Comparison of ENCODE assay signal across 28 cellular contexts in the genomic region with DNA sequence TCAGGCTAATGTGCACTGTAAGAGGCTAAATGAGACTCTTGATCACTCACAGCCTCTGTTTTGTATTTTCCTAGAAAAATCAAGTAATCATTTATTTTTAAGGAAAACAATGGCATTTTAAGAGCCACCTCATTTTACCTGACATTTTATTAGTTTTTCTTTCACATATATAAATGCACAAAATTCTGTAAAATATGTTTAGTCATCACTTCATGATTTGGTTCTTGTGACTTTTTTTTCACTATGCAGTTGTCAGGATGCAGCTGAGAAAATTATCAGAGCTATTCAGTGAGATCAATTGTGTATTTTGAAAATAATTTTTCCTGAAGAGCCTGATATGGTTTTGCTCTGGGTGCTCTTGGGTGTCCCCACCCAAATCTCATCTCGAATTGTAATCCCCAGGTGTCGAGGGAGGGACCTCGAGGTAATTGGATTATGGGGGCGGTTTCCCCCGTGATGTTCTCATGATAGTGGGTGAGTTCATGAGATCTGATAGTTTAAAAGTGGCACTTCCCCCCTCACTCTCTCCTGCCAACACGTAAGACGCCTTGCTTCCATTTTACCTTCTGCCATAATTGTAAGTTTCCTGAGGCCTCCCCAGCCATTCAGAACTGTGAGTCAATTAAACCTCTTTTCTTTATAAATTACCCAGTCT.
"Had no signal": no experiment of that assay in that cellular context is flagged by ENCODE, and none has a peak within 500 bp of the region (broad histone marks: within the 10 kb centered on the region; RNA-seq: fewer than 3 reads in every experiment).

No MANE protein-coding gene starts in this region.

- H3K27me3 ChIP-seq: foreskin keratinocyte, heart left ventricle, left lung, neutrophil, pancreas, thyroid gland, upper lobe of right lung had no signal

- H3K36me3 ChIP-seq: heart left ventricle, left lung, lower lobe of right lung, neutrophil, pancreas, thyroid gland, upper lobe of right lung had no signal

- ATAC-seq: activated CD4-positive, alpha-beta T cell treated with anti-CD3 and anti-CD28 coated beads for 36 hours; esophagus mucosa; foreskin keratinocyte; heart left ventricle; left lung; lower lobe of right lung; mucosa of descending colon; natural killer cell treated with Interleukin-12 subunit alpha and Interleukin-12 subunit beta and Interleukin-15 and Interleukin-18, amount 100 ng/mL, for 72 hours; psoas muscle; stimulated activated memory B cell treated with anti-CD40 and anti-IgM and Interleukin-4, amounts not matched to agents 10 μg/mL and 1 μg/mL and 100 μg/mL, for 72 hours; stimulated activated naive CD8-positive, alpha-beta T cell treated with anti-CD3 and anti-CD28 coated beads, Interleukin-15, amount 100 ng/mL, for 72 hours; upper lobe of right lung had no signal

- H3K9me3 Mint-ChIP-seq: activated naive CD4-positive, alpha-beta T cell treated with anti-CD3 and anti-CD28 coated beads, Interleukin-2, amount 10 ng/mL, durations not matched to agents 7 days and 5 days; activated naive CD8-positive, alpha-beta T cell treated with anti-CD3 and anti-CD28 coated beads, Interleukin-2, amount 10 ng/mL, durations not matched to agents 7 days and 5 days; endodermal cell; natural killer cell treated with Interleukin-12 subunit alpha and Interleukin-12 subunit beta and Interleukin-15 and Interleukin-18, amount 100 ng/mL, for 72 hours; stimulated activated memory B cell treated with anti-CD40 and anti-IgM and Interleukin-4, amounts not matched to agents 10 μg/mL and 1 μg/mL and 100 μg/mL, for 72 hours; stimulated activated naive CD8-positive, alpha-beta T cell treated with anti-CD3 and anti-CD28 coated beads, Interleukin-15, amount 100 ng/mL, for 72 hours had no signal

- H3K27ac ChIP-seq: foreskin keratinocyte, heart left ventricle, left lung, lower lobe of right lung, neutrophil, pancreas, psoas muscle, thyroid gland, upper lobe of right lung had no signal

- H3K27ac Mint-ChIP-seq: activated CD4-positive, alpha-beta T cell treated with anti-CD3 and anti-CD28 coated beads for 36 hours; activated naive CD4-positive, alpha-beta T cell treated with anti-CD3 and anti-CD28 coated beads, Interleukin-2, amount 10 ng/mL, durations not matched to agents 7 days and 5 days; activated naive CD8-positive, alpha-beta T cell treated with anti-CD3 and anti-CD28 coated beads, Interleukin-2, amount 10 ng/mL, durations not matched to agents 7 days and 5 days; endodermal cell; natural killer cell treated with Interleukin-12 subunit alpha and Interleukin-12 subunit beta and Interleukin-15 and Interleukin-18, amount 100 ng/mL, for 72 hours; stimulated activated memory B cell treated with anti-CD40 and anti-IgM and Interleukin-4, amounts not matched to agents 10 μg/mL and 1 μg/mL and 100 μg/mL, for 72 hours; stimulated activated naive CD8-positive, alpha-beta T cell treated with anti-CD3 and anti-CD28 coated beads, Interleukin-15, amount 100 ng/mL, for 72 hours had no signal

- H3K9me3 ChIP-seq: heart left ventricle, left lung, lower lobe of right lung, mucosa of descending colon, neutrophil, pancreas, psoas muscle, thyroid gland, upper lobe of right lung had no signal

- H3K4me3 ChIP-seq: mucosa of descending colon, thyroid gland had no signal

- H3K36me3 Mint-ChIP-seq: activated naive CD4-positive, alpha-beta T cell treated with anti-CD3 and anti-CD28 coated beads, Interleukin-2, amount 10 ng/mL, durations not matched to agents 7 days and 5 days; activated naive CD8-positive, alpha-beta T cell treated with anti-CD3 and anti-CD28 coated beads, Interleukin-2, amount 10 ng/mL, durations not matched to agents 7 days and 5 days; natural killer cell treated with Interleukin-12 subunit alpha and Interleukin-12 subunit beta and Interleukin-15 and Interleukin-18, amount 100 ng/mL, for 72 hours; stimulated activated memory B cell treated with anti-CD40 and anti-IgM and Interleukin-4, amounts not matched to agents 10 μg/mL and 1 μg/mL and 100 μg/mL, for 72 hours had no signal

- H3K4me1 ChIP-seq: foreskin keratinocyte, psoas muscle had no signal

- DNase-seq: activated CD4-positive, alpha-beta T cell treated with anti-CD3 and anti-CD28 coated beads for 36 hours; activated CD4-positive, alpha-beta T cell treated with anti-CD3 and anti-CD28 coated beads, Interleukin-2, amount 50 U/mL, for 4 hours; activated CD4-positive, CD25-positive, alpha-beta regulatory T cell; activated gamma-delta T cell; activated naive CD4-positive, alpha-beta T cell treated with anti-CD3 and anti-CD28 coated beads, Interleukin-2, amount 10 ng/mL, durations not matched to agents 7 days and 5 days; activated naive CD8-positive, alpha-beta T cell treated with anti-CD3 and anti-CD28 coated beads, Interleukin-2, amount 10 ng/mL, durations not matched to agents 7 days and 5 days; activated T-cell treated with anti-CD3 and anti-CD28 coated beads, Interleukin-2, amount 50 U/mL, for 1 hour; central memory CD4-positive, alpha-beta T cell; endodermal cell; foreskin keratinocyte; heart left ventricle; left lung; lower lobe of right lung; mucosa of descending colon; pancreas; psoas muscle; stimulated activated CD4-positive, alpha-beta T cell treated with anti-CD3 and anti-CD28 coated beads, Interleukin-1b, Interleukin-23, amount 100 ng/mL, for 48 hours; stimulated activated CD4-positive, alpha-beta T cell treated with anti-CD3 and anti-CD28 coated beads, Interleukin-4, amount 100 ng/mL, for 4 hours; stimulated activated CD8-positive, alpha-beta memory T cell treated with anti-CD3 and anti-CD28 coated beads, Interleukin-4, amount 100 ng/mL, for 48 hours; stimulated activated naive CD8-positive, alpha-beta T cell treated with anti-CD3 and anti-CD28 coated beads, Interleukin-15, amount 100 ng/mL, for 72 hours; substantia nigra; T-helper 1 cell; thyroid gland; upper lobe of right lung had no signal

- H3K4me3 Mint-ChIP-seq: natural killer cell treated with Interleukin-12 subunit alpha and Interleukin-12 subunit beta and Interleukin-15 and Interleukin-18, amount 100 ng/mL, for 72 hours had no signal

- H3K27me3 Mint-ChIP-seq: activated CD4-positive, alpha-beta T cell treated with anti-CD3 and anti-CD28 coated beads for 36 hours; natural killer cell treated with Interleukin-12 subunit alpha and Interleukin-12 subunit beta and Interleukin-15 and Interleukin-18, amount 100 ng/mL, for 72 hours; stimulated activated memory B cell treated with anti-CD40 and anti-IgM and Interleukin-4, amounts not matched to agents 10 μg/mL and 1 μg/mL and 100 μg/mL, for 72 hours; stimulated activated naive CD8-positive, alpha-beta T cell treated with anti-CD3 and anti-CD28 coated beads, Interleukin-15, amount 100 ng/mL, for 72 hours had no signal
